ENCODE assay signal across 22 cellular contexts in the genomic region with DNA sequence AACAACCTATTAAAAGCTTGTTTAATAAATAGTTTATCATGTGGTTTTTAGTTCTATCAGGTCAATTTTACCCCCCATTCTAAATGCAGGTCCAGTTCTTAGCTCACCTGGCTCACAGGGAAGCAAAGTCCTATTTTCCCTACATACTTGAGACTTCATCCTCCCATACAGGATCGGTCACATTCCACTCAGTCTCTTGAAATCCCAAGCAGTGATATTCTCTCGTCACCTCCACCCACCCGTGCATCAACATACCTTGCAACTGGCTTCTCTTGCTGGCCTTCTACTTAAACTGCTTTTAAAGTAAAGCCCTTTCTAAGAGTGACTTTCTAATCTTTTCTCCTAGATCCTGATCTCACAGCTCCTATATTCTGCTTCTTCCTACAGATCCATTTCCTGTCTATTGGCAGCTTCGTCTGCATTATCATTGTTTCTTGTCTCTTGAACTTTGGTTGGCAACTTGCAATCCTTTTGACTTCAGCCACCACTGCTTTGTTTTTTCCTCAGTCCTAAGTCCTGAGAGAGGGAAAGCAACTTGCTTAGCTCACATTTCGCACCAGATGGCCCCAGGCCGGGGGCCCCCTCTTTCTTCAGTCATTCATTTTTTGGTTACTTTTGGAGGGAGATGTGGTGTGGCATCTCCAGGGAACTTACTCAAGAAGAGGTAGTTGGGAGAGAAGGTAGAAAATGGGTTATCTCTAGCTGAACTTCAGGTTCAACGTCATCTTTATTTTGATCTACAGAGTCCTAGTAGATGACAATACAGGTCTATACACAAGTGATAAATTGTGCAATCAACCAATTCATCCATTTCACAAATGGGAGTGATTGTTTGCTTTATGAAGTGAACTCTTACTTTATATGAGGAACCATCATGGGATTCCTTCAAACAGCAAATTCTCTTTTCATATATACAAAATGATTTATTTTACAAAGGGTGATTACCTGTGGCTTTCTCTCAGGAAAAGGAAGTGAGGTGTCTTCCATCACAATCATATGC. TPM values are rescaled to one million over a fixed set of nuclear protein-coding genes. Genes with fewer than 3 reads are reported as not detected.
DNase-seq lines count a peak whose midpoint lies in the region; ATAC-seq lines count a peak whose summit lies in the region.
"Had no signal": no experiment of that assay in that cellular context is flagged by ENCODE, and none has a peak within 500 bp of the region (broad histone marks: within the 10 kb centered on the region; RNA-seq: fewer than 3 reads in every experiment).

No MANE protein-coding gene starts in this region.

- no peak overlapping the region for H3K23ac ChIP-seq in neuronal stem cell (ENCODE audit: low read depth, low read length, poor library complexity)

- no peak overlapping the region for H3K4ac ChIP-seq in neuronal stem cell (ENCODE audit: low read length)

- H3K9me3 Mint-ChIP-seq in activated naive CD4-positive, alpha-beta T cell treated with anti-CD3 and anti-CD28 coated beads, Interleukin-2, amount 50 U/mL, for 72 hours: no peaks in the 10 kb centered on the region

- H2BK120ac ChIP-seq in neuronal stem cell (ENCODE audit: low read depth, low read length): no peak overlapping the region

- H3K4me3 ChIP-seq in H7 (ENCODE audit: insufficient read depth, low read depth, low read length) (no peak overlapping the region), HUES64 (ENCODE audit: low read length) (no peak overlapping the region), neuronal stem cell (ENCODE audit: low read length in 2 of 2) (no peak overlapping the region)
- H3K4me3 ChIP-seq: adrenal gland, right atrium auricular region, upper lobe of left lung had no signal

- H3K4me1 ChIP-seq in HUES64 (ENCODE audit: insufficient read depth, low read length) (peaks cover 14% of the 10 kb centered on the region), neuronal stem cell (ENCODE audit: control insufficient read depth in 2 of 2, insufficient read depth in 1 of 2, low read depth in 1 of 2, low read length in 2 of 2) (peaks cover 0 to 3% of the 10 kb centered on the region in 2 donors)
- H3K4me1 ChIP-seq: adrenal gland, parathyroid adenoma, right atrium auricular region, upper lobe of left lung had no signal

- no peak overlapping the region for H4K91ac ChIP-seq in neuronal stem cell (ENCODE audit: low read depth, low read length, poor library complexity)

- H2BK5ac ChIP-seq in neuronal stem cell (ENCODE audit: low read length): no peak overlapping the region

- H3K9ac ChIP-seq in HUES64 (ENCODE audit: low read depth, low read length) (no peak overlapping the region), neuronal stem cell (ENCODE audit: low read depth, low read length, poor library complexity) (no peak overlapping the region)
- H3K9ac ChIP-seq: parathyroid adenoma had no signal

- peak overlapping the region; percentile 4; the same call in 1 of the 2 replicates for H3K27ac ChIP-seq in HUES64 (ENCODE audit: low read depth, low read length)
- no peak overlapping the region for H3K27ac ChIP-seq in neuronal stem cell (replicated peaks; ENCODE audit: low read length)
- H3K27ac ChIP-seq: adrenal gland, parathyroid adenoma, right atrium auricular region, upper lobe of left lung had no signal

- H3K36me3 ChIP-seq in H7 (replicated peaks; ENCODE audit: control insufficient read depth, insufficient read depth, low read length) (no peaks in the 10 kb centered on the region), HUES64 (ENCODE audit: insufficient read depth, low read length) (no peaks in the 10 kb centered on the region), neuronal stem cell (replicated peaks in 1 of 2; ENCODE audit: control insufficient read depth in 2 of 2, insufficient read depth in 2 of 2, low read length in 2 of 2) (no peaks in the 10 kb centered on the region)
- H3K36me3 ChIP-seq: adrenal gland, right atrium auricular region, upper lobe of left lung had no signal

- no peaks in the 10 kb centered on the region for H3K9me3 ChIP-seq in HUES64 (ENCODE audit: insufficient read depth, low read depth, low read length)
- peaks cover 0 to 1% of the 10 kb centered on the region in 2 donors for H3K9me3 ChIP-seq in neuronal stem cell (replicated peaks in 1 of 2; ENCODE audit: control insufficient read depth in 2 of 2, insufficient read depth in 1 of 2, low read depth in 1 of 2, low read length in 2 of 2)
- H3K9me3 ChIP-seq: adrenal gland, right atrium auricular region, upper lobe of left lung had no signal

- H3K18ac ChIP-seq in neuronal stem cell (ENCODE audit: low read length): no peak overlapping the region

- no peak overlapping the region for H3K14ac ChIP-seq in neuronal stem cell (ENCODE audit: low read length)

- H2BK12ac ChIP-seq in neuronal stem cell (ENCODE audit: low read length): no peak overlapping the region

- H2BK15ac ChIP-seq in neuronal stem cell (ENCODE audit: low read length): no peak overlapping the region

- no peak overlapping the region for H2AK5ac ChIP-seq in neuronal stem cell (ENCODE audit: low read depth, low read length)

- DNase-seq in H7 (peak; percentile 37), neuronal stem cell (ENCODE audit: low spot score) (no peak), KG1 (lab: John Stamatoyannopoulos, UW) (no peak)
- no peak for DNase-seq in activated naive CD4-positive, alpha-beta T cell treated with anti-CD3 and anti-CD28 coated beads, Interleukin-2, amount 50 U/mL, for 72 hours (ENCODE audit: low spot score in 2 of 2)
- DNase-seq: activated naive CD4-positive, alpha-beta T cell treated with Interleukin-2 at 50 U/mL for 16 hours; activated T-cell treated with anti-CD3 and anti-CD28 coated beads, Interleukin-2, amount 50 U/mL, for 72 hours; adrenal gland; C1 segment of cervical spinal cord; COR-L47; Kasumi-1; NCI-H1436; NCI-H2107; NCI-H446 treated with DMSO at 0.1 percent for 48 hours; SHP77; stimulated activated CD4-positive, alpha-beta T cell treated with anti-CD3 and anti-CD28 coated beads, Interleukin-2, amount 100 ng/mL, for 48 hours; upper lobe of left lung had no signal

- ATAC-seq in esophagus mucosa: peak; percentile 83
- no peak for ATAC-seq in HG03520 (IDR thresholded peaks at IDR 0.05; ENCODE audit: unreplicated experiment)
- no peak for ATAC-seq in activated naive CD4-positive, alpha-beta T cell treated with anti-CD3 and anti-CD28 coated beads, Interleukin-2, amount 50 U/mL, for 72 hours
- ATAC-seq: activated T-cell treated with anti-CD3 and anti-CD28 coated beads, Interleukin-2, amount 50 U/mL, for 72 hours had no signal

- no peak overlapping the region for H4K8ac ChIP-seq in neuronal stem cell (ENCODE audit: low read depth, low read length)

- peak overlapping the region; percentile 73 for H2AFZ ChIP-seq in neuronal stem cell (ENCODE audit: low read length)
- H2AFZ ChIP-seq: parathyroid adenoma had no signal

- H3K27me3 ChIP-seq in H7 (ENCODE audit: control insufficient read depth, insufficient read depth, low read length) (no peaks in the 10 kb centered on the region), HUES64 (ENCODE audit: insufficient read depth, low read length) (no peaks in the 10 kb centered on the region), neuronal stem cell (ENCODE audit: control insufficient read depth in 3 of 3, insufficient read depth in 3 of 3, low read depth in 1 of 3, low read length in 3 of 3) (no peaks in the 10 kb centered on the region)
- H3K27me3 ChIP-seq: adrenal gland, right atrium auricular region, upper lobe of left lung had no signal

- H3K4me2 ChIP-seq in neuronal stem cell (ENCODE audit: insufficient read depth, low read length, poor library complexity, severe bottlenecking): no peak overlapping the region

- no peaks in the 10 kb centered on the region for H3K79me1 ChIP-seq in neuronal stem cell (ENCODE audit: low read depth, low read length)

- H3K27ac Mint-ChIP-seq in activated naive CD4-positive, alpha-beta T cell treated with anti-CD3 and anti-CD28 coated beads, Interleukin-2, amount 50 U/mL, for 72 hours: peak overlapping the region in 1 of 2 donors; percentile 3
- H3K27ac Mint-ChIP-seq: activated T-cell treated with anti-CD3 and anti-CD28 coated beads, Interleukin-2, amount 50 U/mL, for 72 hours; brain had no signal

- no peaks in the 10 kb centered on the region for H3K36me3 Mint-ChIP-seq in activated naive CD4-positive, alpha-beta T cell treated with anti-CD3 and anti-CD28 coated beads, Interleukin-2, amount 50 U/mL, for 72 hours
- H3K36me3 Mint-ChIP-seq: brain had no signal

- WGBS in HUES64: 62% methylated on average over 7 of the region's 7 CpGs
- no CpG with 5 or more reads among the region's 7 CpGs for WGBS in neuronal stem cell (ENCODE audit: extremely low coverage in 2 of 2, insufficient read length in 2 of 2, insufficient replicate concordance in 1 of 2), 2 donors

RNA-seq across cellular contexts. Expression of gene NCOA1, which starts 23.9 kb away (rescaled TPM):
- total RNA-seq in H7 (2014; rRNA removed; shearing (Covaris generic)): 9.4 and 10.3 TPM in 2 replicates
- polyA plus RNA-seq in HUES64 (2013, experiment 1 of 2): 9.9 TPM
- 9.8 TPM for polyA plus RNA-seq in HUES64 (2013, experiment 2 of 2)
- 27.9 TPM for total RNA-seq in esophagus mucosa
- polyA plus RNA-seq in neuronal stem cell (2013, experiment 1 of 2): 11.9 TPM
- 12.1 TPM for polyA plus RNA-seq in neuronal stem cell (2013, experiment 2 of 2)
- 10 to 100 TPM; 17.1 to 29.1 TPM for total RNA-seq in activated naive CD4-positive, alpha-beta T cell treated with anti-CD3 and anti-CD28 coated beads, Interleukin-2, amount 50 U/mL, for 72 hours
